Comparison of ENCODE assay signal across 12 cellular contexts in the genomic region with DNA sequence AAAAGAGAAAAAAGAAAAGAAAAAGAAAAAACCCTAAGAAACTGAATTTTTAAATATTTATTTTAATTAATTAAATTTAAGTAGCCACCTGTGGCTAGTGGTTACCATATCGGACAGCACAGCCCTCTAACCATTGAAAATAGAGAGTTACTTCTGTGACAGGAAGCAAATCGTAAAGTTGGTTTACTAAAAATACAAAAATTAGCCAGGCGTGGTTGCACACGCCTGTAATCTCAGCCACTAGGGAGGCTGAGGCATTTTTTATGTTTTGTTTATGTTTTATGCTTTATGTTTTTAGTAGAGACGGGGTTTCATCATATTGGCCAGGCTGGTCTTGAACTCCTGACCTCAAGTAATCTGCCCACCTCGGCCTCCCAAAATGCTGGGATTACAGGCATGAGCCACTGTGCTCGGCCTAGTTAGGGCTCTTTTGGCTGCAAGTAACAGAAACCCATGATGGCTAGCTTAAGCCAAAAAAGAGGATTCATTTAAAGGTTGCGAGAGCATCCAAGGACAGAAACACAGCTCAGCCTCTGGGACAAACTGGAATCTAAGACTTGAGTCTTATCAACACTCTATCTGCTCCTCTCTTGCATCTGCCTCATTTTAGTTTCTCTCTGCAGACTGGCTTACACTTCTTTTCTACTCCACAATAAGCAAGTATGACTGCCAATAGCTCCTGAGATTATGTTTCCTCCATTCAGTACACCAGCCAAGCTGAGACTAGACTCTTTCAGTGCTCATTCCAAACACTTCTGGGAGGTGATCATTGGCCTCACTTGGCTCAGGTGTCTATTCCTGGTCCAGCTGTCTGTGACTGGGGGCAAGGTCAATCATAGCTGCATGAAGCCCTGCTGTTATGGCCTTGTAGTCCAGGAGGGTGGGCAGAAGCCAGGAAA. TPM values are rescaled to one million over a fixed set of nuclear protein-coding genes. Genes with fewer than 3 reads are reported as not detected.
DNase-seq lines count a peak whose midpoint lies in the region; ATAC-seq and TF ChIP-seq lines count a peak whose summit lies in the region.
"Had no signal": no experiment of that assay in that cellular context is flagged by ENCODE, and none has a peak within 500 bp of the region (broad histone marks: within the 10 kb centered on the region; RNA-seq: fewer than 3 reads in every experiment).

No MANE protein-coding gene starts in this region.

- no peaks in the 10 kb centered on the region for H3K27me3 ChIP-seq in MM.1S (replicated peaks; ENCODE audit: insufficient read depth, low read length)

- no peaks in the 10 kb centered on the region for H3K36me3 ChIP-seq in MM.1S (replicated peaks; ENCODE audit: insufficient read depth, low read length)

- no peak overlapping the region for H3K4me3 ChIP-seq in MM.1S (ENCODE audit: low read length)

- H3K27ac ChIP-seq in MM.1S (ENCODE audit: low read length): no peak overlapping the region
- no peak overlapping the region for H3K27ac ChIP-seq in caudate nucleus (ENCODE audit: low read depth, low read length)

- no peaks in the 10 kb centered on the region for H3K9me3 ChIP-seq in MM.1S (replicated peaks; ENCODE audit: insufficient read depth, low read length)

- H3K9ac ChIP-seq in MM.1S (ENCODE audit: low read length): no peak overlapping the region

- DNase-seq in left lobe of liver (ENCODE audit: low spot score) (peak; percentile 66), MM.1S (no peak), omental fat pad (ENCODE audit: low spot score) (no peak), caudate nucleus (lab: John Stamatoyannopoulos, UW) (no peak)
- DNase-seq in effector CD4-positive, alpha-beta T cell: no peak
- DNase-seq: C1 segment of cervical spinal cord, NCI-H1417, substantia nigra had no signal

- peaks cover 14% of the 10 kb centered on the region for H3F3A ChIP-seq in MM.1S (ENCODE audit: insufficient read depth, low read length)

- H3K4me1 ChIP-seq in MM.1S (ENCODE audit: low read length): peaks cover 16% of the 10 kb centered on the region

- no peaks in the 10 kb centered on the region for H3K79me2 ChIP-seq in MM.1S (ENCODE audit: low read length)

- ATAC-seq in GM18498 (IDR thresholded peaks at IDR 0.05; ENCODE audit: unreplicated experiment): peak; percentile 55
- ATAC-seq in GM21447 (IDR thresholded peaks at IDR 0.05; ENCODE audit: unreplicated experiment): peak; percentile 58
- peak; percentile 41 for ATAC-seq in HG03439 (IDR thresholded peaks at IDR 0.05; ENCODE audit: unreplicated experiment)
- ATAC-seq in left lobe of liver: peak; percentile 88
- ATAC-seq in omental fat pad (ENCODE audit: low FRiP score): no peak
- ATAC-seq: activated CD4-positive, CD25-positive, alpha-beta regulatory T cell treated with anti-CD3 and anti-CD28 coated beads, Interleukin-2, amount 50 U/mL, for 24 hours had no signal

- H4K20me1 ChIP-seq in MM.1S (ENCODE audit: insufficient read depth, low read length): no peaks in the 10 kb centered on the region

- H2AFZ ChIP-seq in MM.1S (ENCODE audit: low read length): no peak overlapping the region

- H3K9me2 ChIP-seq in MM.1S (replicated peaks; ENCODE audit: insufficient read depth, low read length): no peaks in the 10 kb centered on the region

- no peak overlapping the region for H3K4me2 ChIP-seq in MM.1S (ENCODE audit: low read depth, low read length)

- TF ChIP-seq CTCF in MM.1S (IDR thresholded peaks at IDR 0.05; ENCODE audit: low read length) (no peak), omental fat pad (IDR thresholded peaks at IDR 0.05) (no peak)

RNA-seq across cellular contexts. Expression of gene SKIL, which starts 6.8 kb away (rescaled TPM):
- total RNA-seq in left lobe of liver (22.4 TPM), omental fat pad (10 to 100 TPM; 38.9 to 79.1 (median 54.9) TPM)
